Comparison of ENCODE assay signal across 8 cellular contexts in the genomic region with DNA sequence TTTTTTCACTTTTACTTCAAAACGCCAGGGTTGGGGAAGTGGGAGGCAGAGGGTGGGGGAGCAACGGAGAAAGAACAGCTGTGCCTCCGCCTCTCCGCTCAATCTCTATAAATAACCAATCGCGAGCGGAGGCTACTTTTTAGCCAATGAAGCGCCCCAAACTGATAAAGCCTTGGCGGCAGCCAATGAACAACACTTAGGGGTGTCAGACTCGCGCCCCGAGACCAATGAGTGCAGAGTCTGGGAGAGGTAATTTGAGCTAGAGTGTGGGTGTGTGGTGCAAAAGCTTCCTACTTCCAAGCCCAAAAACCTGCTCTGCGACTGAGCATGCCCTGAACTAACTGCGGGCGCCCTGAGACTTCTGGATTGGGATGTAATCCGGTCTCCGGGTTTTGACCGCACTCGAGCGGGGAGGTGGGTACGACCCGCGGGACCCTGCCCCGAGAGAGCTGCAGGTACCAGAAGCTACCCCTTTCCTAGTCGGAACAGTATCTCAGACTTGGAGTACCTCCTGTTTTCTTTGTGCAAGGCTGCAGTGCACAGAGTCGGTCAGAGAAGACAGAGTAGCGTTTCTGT. TPM values are rescaled to one million over a fixed set of nuclear protein-coding genes. Genes with fewer than 3 reads are reported as not detected.
DNase-seq lines count a peak whose midpoint lies in the region; ATAC-seq and TF ChIP-seq lines count a peak whose summit lies in the region.

No MANE protein-coding gene starts in this region.

- H3K4me1 ChIP-seq in left lung: peaks cover 19 to 31% of the 10 kb centered on the region in 2 donors

- H3K27ac ChIP-seq in left lung: peak overlapping the region; percentile 97

- H3K9me3 ChIP-seq in left lung: no peaks in the 10 kb centered on the region

- peak overlapping the region; percentile 87 to 90 for H3K4me3 ChIP-seq in left lung

- peak; percentile 73 for ATAC-seq in HG03432 (IDR thresholded peaks at IDR 0.05; ENCODE audit: unreplicated experiment)
- ATAC-seq in left lung: peak; percentile 82

- no peaks in the 10 kb centered on the region for H3K27me3 ChIP-seq in left lung

- TF ChIP-seq CTCF in left lung (IDR thresholded peaks at IDR 0.05): no peak

- DNase-seq in Ammon's horn (ENCODE audit: low spot score): peak; percentile 96
- DNase-seq in NCI-H524 treated with DMSO at 0.1 percent for 48 hours (lab: John Stamatoyannopoulos, UW): peak; percentile 100
- peak; percentile 59 to 90 for DNase-seq in activated CD4-positive, alpha-beta T cell treated with anti-CD3 and anti-CD28 coated beads, Interleukin-2, amount 50 U/mL, for 24 hours (ENCODE audit: low read depth in 1 of 2, low spot score in 1 of 2)
- peak; percentile 100 for DNase-seq in dermis blood vessel endothelial cell
- DNase-seq in left lung: peak; percentile 88 to 96
- peak; percentile 77 for DNase-seq in stimulated activated CD4-positive, alpha-beta T cell treated with anti-CD3 and anti-CD28 coated beads, Interleukin-2, amount 100 ng/mL, for 48 hours

- H3K36me3 ChIP-seq in left lung: no peaks in the 10 kb centered on the region

- peak; percentile 38 for TF ChIP-seq POLR2A in GM19193 (IDR thresholded peaks at IDR 0.05; ENCODE audit: extremely low read depth, insufficient read depth, insufficient read length)

- intact Hi-C loops in left lung (cut with DNase I): loop anchor here in 1 of 2 donors (5.0 to 10.0 kb wide), 3 partner anchors 116 to 606 kb away; no protein-coding TSS in a partner anchor

RNA-seq across cellular contexts. Expression of a gene that starts 0.8 kb away (rescaled TPM):
- total RNA-seq in dermis blood vessel endothelial cell (21.2 and 24.0 TPM in 2 replicates), left lung (10 to 100 TPM; 22.7 to 31.8 TPM)

Comparison
In these comparisons a context has a peak if more than half of its experiments do, and no peak if none do; other contexts are left out.
1. Peak in every context shown above with its lines: DNase-seq, ATAC-seq, H3K4me3 ChIP-seq and H3K27ac ChIP-seq.